Comparison of ENCODE assay signal across 18 cellular contexts in the genomic region with DNA sequence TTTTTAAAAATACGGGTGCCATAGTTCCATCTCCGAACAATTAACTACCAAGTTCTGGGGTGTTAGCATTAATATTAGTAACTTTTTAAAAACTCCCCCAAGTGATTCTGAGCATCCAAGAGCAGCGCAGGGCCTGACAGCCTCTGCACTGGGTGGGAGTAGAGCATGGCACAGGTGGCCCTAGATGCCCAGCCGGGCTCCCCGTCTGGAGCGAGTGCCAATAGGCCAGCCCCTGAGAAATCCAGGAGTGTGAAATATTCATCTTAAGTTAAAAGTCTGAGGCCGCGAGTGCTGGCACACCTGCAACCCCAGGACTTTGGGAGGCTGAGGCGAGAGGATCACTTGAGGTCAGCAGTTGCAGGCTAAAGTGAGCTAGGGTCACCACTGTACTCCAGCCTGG. TPM values are rescaled to one million over a fixed set of nuclear protein-coding genes. Genes with fewer than 3 reads are reported as not detected.
A peak's percentile ranks its signal among the peaks of the same experiment; 100 is the strongest.
DNase-seq lines count a peak whose midpoint lies in the region; ATAC-seq and TF ChIP-seq lines count a peak whose summit lies in the region.
"Had no signal": no experiment of that assay in that cellular context is flagged by ENCODE, and none has a peak within 500 bp of the region (broad histone marks: within the 10 kb centered on the region; RNA-seq: fewer than 3 reads in every experiment).

No MANE protein-coding gene starts in this region.

- H3K79me2 ChIP-seq in OCI-LY1 (ENCODE audit: insufficient read depth, low read length) (no peaks in the 10 kb centered on the region), mammary epithelial cell (ENCODE audit: insufficient read depth, low read length) (no peaks in the 10 kb centered on the region)

- H3K4me3 ChIP-seq in BLaER1 (no peak overlapping the region), OCI-LY1 (ENCODE audit: low read depth, low read length, poor library complexity, severe bottlenecking) (no peak overlapping the region), lower lobe of right lung (no peak overlapping the region), mammary epithelial cell (replicated peaks in 1 of 3; ENCODE audit: insufficient read depth in 1 of 3, low read depth in 2 of 3, low read length in 3 of 3) (no peak overlapping the region)
- H3K4me3 ChIP-seq: GM12878, GM23248 had no signal

- H3K9me3 ChIP-seq in BLaER1, result no peaks in the 10 kb centered on the region
- no peaks in the 10 kb centered on the region for H3K9me3 ChIP-seq in OCI-LY1 (ENCODE audit: low read length)
- no peaks in the 10 kb centered on the region for H3K9me3 ChIP-seq in lower lobe of right lung
- no peaks in the 10 kb centered on the region for H3K9me3 ChIP-seq in mammary epithelial cell (replicated peaks; ENCODE audit: insufficient read depth, low read length)

- H3K4me1 ChIP-seq in BLaER1 (peaks cover 46% of the 10 kb centered on the region), OCI-LY1 (ENCODE audit: insufficient read depth, low read length, severe bottlenecking) (peaks cover 56% of the 10 kb centered on the region), lower lobe of right lung (peaks cover 4% of the 10 kb centered on the region), mammary epithelial cell (ENCODE audit: insufficient read depth, low read length) (no peaks in the 10 kb centered on the region)

- no peaks in the 10 kb centered on the region for H3F3A ChIP-seq in OCI-LY1 (ENCODE audit: insufficient read depth, low read length)

- H3K9ac ChIP-seq in BLaER1, result no peak overlapping the region
- H3K9ac ChIP-seq in OCI-LY1 (ENCODE audit: low read length), result peak overlapping the region; percentile 35; the same call in 1 of the 2 replicates
- no peak overlapping the region for H3K9ac ChIP-seq in mammary epithelial cell (ENCODE audit: insufficient read depth, low read length)
- H3K9ac ChIP-seq: GM23248 had no signal

- intact Hi-C loops in lower lobe of right lung (cut with DNase I), result no loop called here
- intact Hi-C loops in mammary epithelial cell (cut with micrococcal nuclease), result no loop called here

- in situ Hi-C loops in mammary epithelial cell (cut with MboI; ENCODE audit: low sequenced_read_pairs in 2 of 2), result no loop called here

- H2AFZ ChIP-seq in OCI-LY1 (ENCODE audit: low read length) (no peak overlapping the region), mammary epithelial cell (ENCODE audit: low read depth, low read length) (no peak overlapping the region)
- H2AFZ ChIP-seq: GM23248 had no signal

- H3K4me2 ChIP-seq in BLaER1 (peak overlapping the region; percentile 52; the same call in 1 of the 2 replicates), OCI-LY1 (ENCODE audit: low read length) (peak overlapping the region; percentile 36), mammary epithelial cell (ENCODE audit: insufficient read depth, low read depth, low read length) (no peak overlapping the region)

- WGBS in mammary epithelial cell (ENCODE audit: low coverage, missing lambda C conversion rate), result 91% methylated on average over 8 of the region's 9 CpGs

- no peaks in the 10 kb centered on the region for H3K9me2 ChIP-seq in OCI-LY1 (ENCODE audit: low read depth, low read length)

- no peak for ATAC-seq in lower lobe of right lung
- ATAC-seq: GM12878 had no signal

- H3K27ac ChIP-seq in BLaER1 (peak overlapping the region; percentile 30; the same call in 1 of the 2 replicates), OCI-LY1 (ENCODE audit: low read depth, low read length, poor library complexity, severe bottlenecking) (peak overlapping the region; percentile 81), lower lobe of right lung (peak overlapping the region; percentile 42), mammary epithelial cell (ENCODE audit: insufficient read depth, low read depth, low read length) (no peak overlapping the region)
- H3K27ac ChIP-seq: 22Rv1, GM23248 had no signal

- H3K36me3 ChIP-seq in BLaER1 (no peaks in the 10 kb centered on the region), OCI-LY1 (ENCODE audit: insufficient read depth, low read length) (no peaks in the 10 kb centered on the region), lower lobe of right lung (no peaks in the 10 kb centered on the region), mammary epithelial cell (ENCODE audit: insufficient read depth, low read length) (no peaks in the 10 kb centered on the region)

- dilution Hi-C loops in mammary epithelial cell (cut with HindIII; ENCODE audit: low sequenced_read_pairs), result no loop called here

- CTCF ChIA-PET in mammary epithelial cell (lab: Charles Lee; ENCODE audit: low non-redundant PET), result no interaction called here

- H4K20me1 ChIP-seq in BLaER1, result no peaks in the 10 kb centered on the region
- H4K20me1 ChIP-seq in OCI-LY1 (ENCODE audit: insufficient read depth, low read length), result no peaks in the 10 kb centered on the region
- H4K20me1 ChIP-seq in mammary epithelial cell (ENCODE audit: insufficient read depth, low read length), result no peaks in the 10 kb centered on the region

- no TSS peak for BruUV-seq in mammary epithelial cell (replicated peaks; lab: Mats Ljungman, UMichigan)

- H3K27me3 ChIP-seq in BLaER1, result no peaks in the 10 kb centered on the region
- H3K27me3 ChIP-seq in OCI-LY1 (ENCODE audit: insufficient read depth, low read length), result no peaks in the 10 kb centered on the region
- no peaks in the 10 kb centered on the region for H3K27me3 ChIP-seq in lower lobe of right lung (ENCODE audit: low read depth)
- no peaks in the 10 kb centered on the region for H3K27me3 ChIP-seq in mammary epithelial cell (ENCODE audit: insufficient read depth, low read length)

- DNase-seq in lower lobe of right lung, result no peak
- DNase-seq in NK-92 (lab: John Stamatoyannopoulos, UW; ENCODE audit: unreplicated experiment), result no peak
- no peak for DNase-seq in mammary epithelial cell
- DNase-seq in effector CD8-positive, alpha-beta T cell (lab: John Stamatoyannopoulos, UW), result no peak
- DNase-seq: C1 segment of cervical spinal cord, Calu3, COR-L47, DMS153, DND-41, EL, GDM1, GM23248, H7, HCEC 1CT had no signal

- TF ChIP-seq CTCF in OCI-LY1 (IDR thresholded peaks at IDR 0.05; ENCODE audit: low read length) (no peak), lower lobe of right lung (IDR thresholded peaks at IDR 0.05) (no peak), mammary epithelial cell (conservative IDR thresholded peaks at IDR 0.05 in 1 of 2, IDR thresholded peaks at IDR 0.05 in 1 of 2; ENCODE audit: extremely low read depth in 1 of 2, insufficient read depth in 1 of 2, low read depth in 1 of 2, low read length in 2 of 2) (no peak)

RNA-seq across cellular contexts. Expression of gene FAM107B, which starts 16.2 kb away (rescaled TPM):
- total RNA-seq in lower lobe of right lung (75.4 TPM), mammary epithelial cell (1 to 10 TPM; 2.7 to 4.2 TPM)
- 4.1 TPM for polyA plus RNA-seq in mammary epithelial cell
- polyA minus RNA-seq in mammary epithelial cell, result 0.98 TPM

Comparison
In these comparisons a context has a peak if more than half of its experiments do, and no peak if none do; other contexts are left out.
1. RNA of gene FAM107B, which starts 16.2 kb away (total RNA-seq): 75.4 TPM in lower lobe of right lung (single experiment); 2.7 to 4.2 TPM in mammary epithelial cell; every median in the first group is over 10 times any median in the second.